In the genomic region with DNA sequence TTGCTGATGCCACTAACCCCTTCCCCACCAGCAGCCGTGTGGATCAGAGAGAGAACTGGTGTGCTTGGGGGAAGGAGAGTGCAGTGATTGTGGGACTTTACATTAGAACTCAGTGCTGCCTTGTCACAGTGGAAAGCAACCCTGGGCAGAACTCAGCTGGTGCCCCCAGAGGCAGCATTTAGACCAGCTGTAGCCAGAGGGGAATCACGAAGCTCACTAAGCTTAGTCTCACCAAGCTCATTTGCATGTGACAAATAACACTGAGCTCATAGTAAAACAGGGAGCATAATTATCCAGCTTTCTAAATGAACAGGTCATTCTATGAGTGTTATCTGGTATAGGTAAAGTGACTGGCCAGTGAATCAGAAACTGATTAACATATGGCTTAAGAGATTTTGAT, we compare ENCODE assay signal across 10 cellular contexts. TPM values are rescaled to one million over a fixed set of nuclear protein-coding genes. Genes with fewer than 3 reads are reported as not detected.
DNase-seq lines count a peak whose midpoint lies in the region; ATAC-seq and TF ChIP-seq lines count a peak whose summit lies in the region.
"Had no signal": no experiment of that assay in that cellular context is flagged by ENCODE, and none has a peak within 500 bp of the region (broad histone marks: within the 10 kb centered on the region; RNA-seq: fewer than 3 reads in every experiment).

No MANE protein-coding gene starts in this region.

- TF ChIP-seq EP300 in gastroesophageal sphincter (IDR thresholded peaks at IDR 0.05): no peak

- no peak overlapping the region for H3K4me3 Mint-ChIP-seq in activated T-cell treated with anti-CD3 and anti-CD28 coated beads, Interleukin-2, amount 50 U/mL, for 4 hours
- peak overlapping the region in 1 of 2 donors; percentile 16 for H3K4me3 Mint-ChIP-seq in stimulated activated naive B cell treated with anti-CD40 and anti-IgM and Interleukin-4, amounts not matched to agents 10 μg/mL and 1 μg/mL and 100 μg/mL, for 72 hours
- no peak overlapping the region for H3K4me3 Mint-ChIP-seq in type B pancreatic cell

- WGBS in gastroesophageal sphincter (ENCODE audit: low coverage in 1 of 2), 2 donors: 28 to 38% methylated on average over 2 of the region's 2 CpGs

- no peaks in the 10 kb centered on the region for H3K4me1 ChIP-seq in gastroesophageal sphincter
- H3K4me1 ChIP-seq: ascending aorta had no signal

- H3K36me3 Mint-ChIP-seq in activated T-cell treated with anti-CD3 and anti-CD28 coated beads, Interleukin-2, amount 50 U/mL, for 4 hours (ENCODE audit: insufficient read depth): no peaks in the 10 kb centered on the region
- peaks cover 4 to 10% of the 10 kb centered on the region in 2 donors for H3K36me3 Mint-ChIP-seq in stimulated activated naive B cell treated with anti-CD40 and anti-IgM and Interleukin-4, amounts not matched to agents 10 μg/mL and 1 μg/mL and 100 μg/mL, for 72 hours
- no peaks in the 10 kb centered on the region for H3K36me3 Mint-ChIP-seq in type B pancreatic cell

- H3K9me3 ChIP-seq in gastroesophageal sphincter: peaks cover 0 to 7% (median 0%) of the 10 kb centered on the region in 3 donors
- H3K9me3 ChIP-seq: ascending aorta had no signal

- TF ChIP-seq CTCF in gastroesophageal sphincter (IDR thresholded peaks at IDR 0.05) (no peak), type B pancreatic cell (conservative IDR thresholded peaks at IDR 0.05) (no peak)

- H3K27me3 Mint-ChIP-seq in activated T-cell treated with anti-CD3 and anti-CD28 coated beads, Interleukin-2, amount 50 U/mL, for 4 hours (ENCODE audit: low read depth): no peaks in the 10 kb centered on the region
- no peaks in the 10 kb centered on the region for H3K27me3 Mint-ChIP-seq in stimulated activated naive B cell treated with anti-CD40 and anti-IgM and Interleukin-4, amounts not matched to agents 10 μg/mL and 1 μg/mL and 100 μg/mL, for 72 hours
- peaks cover 25% of the 10 kb centered on the region for H3K27me3 Mint-ChIP-seq in type B pancreatic cell

- peaks cover 8% of the 10 kb centered on the region for H3K4me1 Mint-ChIP-seq in activated T-cell treated with anti-CD3 and anti-CD28 coated beads, Interleukin-2, amount 50 U/mL, for 4 hours (ENCODE audit: low read depth)
- H3K4me1 Mint-ChIP-seq in stimulated activated naive B cell treated with anti-CD40 and anti-IgM and Interleukin-4, amounts not matched to agents 10 μg/mL and 1 μg/mL and 100 μg/mL, for 72 hours: peaks cover 14 to 19% of the 10 kb centered on the region in 2 donors
- H3K4me1 Mint-ChIP-seq in type B pancreatic cell (ENCODE audit: unreplicated experiment): no peaks in the 10 kb centered on the region

- peak; percentile 95 to 97 for ATAC-seq in activated T-cell treated with anti-CD3 and anti-CD28 coated beads, Interleukin-2, amount 50 U/mL, for 4 hours
- ATAC-seq in HG02571 (IDR thresholded peaks at IDR 0.05; ENCODE audit: unreplicated experiment) (peak; percentile 98), gastroesophageal sphincter (no peak)
- ATAC-seq in stimulated activated naive B cell treated with anti-CD40 and anti-IgM and Interleukin-4, amounts not matched to agents 10 μg/mL and 1 μg/mL and 100 μg/mL, for 72 hours (replicated peaks): peak; percentile 100

- H3K9me3 Mint-ChIP-seq in activated T-cell treated with anti-CD3 and anti-CD28 coated beads, Interleukin-2, amount 50 U/mL, for 4 hours: peaks cover 2% of the 10 kb centered on the region
- H3K9me3 Mint-ChIP-seq in stimulated activated naive B cell treated with anti-CD40 and anti-IgM and Interleukin-4, amounts not matched to agents 10 μg/mL and 1 μg/mL and 100 μg/mL, for 72 hours: peaks cover 2 to 4% of the 10 kb centered on the region in 2 donors
- H3K9me3 Mint-ChIP-seq in type B pancreatic cell: no peaks in the 10 kb centered on the region

- H3K27me3 ChIP-seq in gastroesophageal sphincter: peaks cover 13% of the 10 kb centered on the region
- H3K27me3 ChIP-seq: ascending aorta had no signal

- TF ChIP-seq POLR2A in gastroesophageal sphincter (IDR thresholded peaks at IDR 0.05): no peak

- H3K27ac ChIP-seq in gastroesophageal sphincter: no peak overlapping the region
- H3K27ac ChIP-seq: ascending aorta, SK-N-MC had no signal

- H3K27ac Mint-ChIP-seq in stimulated activated naive B cell treated with anti-CD40 and anti-IgM and Interleukin-4, amounts not matched to agents 10 μg/mL and 1 μg/mL and 100 μg/mL, for 72 hours: peak overlapping the region; percentile 74
- H3K27ac Mint-ChIP-seq in type B pancreatic cell: no peak overlapping the region

- no peaks in the 10 kb centered on the region for H3K36me3 ChIP-seq in gastroesophageal sphincter
- H3K36me3 ChIP-seq: ascending aorta had no signal

- DNase-seq in activated T-cell treated with anti-CD3 and anti-CD28 coated beads, Interleukin-2, amount 50 U/mL, for 4 hours: no peak
- DNase-seq in activated T-cell treated with anti-CD3 and anti-CD28 coated beads, Interleukin-2, amount 50 U/mL, for 1 hour: no peak
- DNase-seq in NCI-H69 (lab: John Stamatoyannopoulos, UW) (peak; percentile 26), D341Med (ENCODE audit: low spot score) (no peak), type B pancreatic cell (ENCODE audit: extremely low spot score, unreplicated experiment) (no peak)
- DNase-seq in stimulated activated naive B cell treated with anti-CD40 and anti-IgM and Interleukin-4, amounts not matched to agents 10 μg/mL and 1 μg/mL and 100 μg/mL, for 72 hours: no peak

- no peak overlapping the region for H3K4me3 ChIP-seq in gastroesophageal sphincter
- H3K4me3 ChIP-seq: ascending aorta, SK-N-MC had no signal

RNA-seq across cellular contexts. Expression of a gene that starts 9.8 kb away (rescaled TPM):
- total RNA-seq in activated T-cell treated with anti-CD3 and anti-CD28 coated beads, Interleukin-2, amount 50 U/mL, for 4 hours: 100 to 1,000 TPM; 128 to 153 (median 142) TPM
- total RNA-seq in gastroesophageal sphincter: 10 to 100 TPM; 19.9 to 43.2 (median 26.6) TPM
- total RNA-seq in type B pancreatic cell (ENCODE audit: low replicate concordance): 16.8 and 20.9 TPM in 2 replicates

RNA-seq across cellular contexts. Expression of a gene that starts 46.6 kb away (rescaled TPM):
- 1 to 10 TPM in 2 of 3 donors, under 1 TPM in 1; 0.96 to 2.5 (median 1.2) TPM for total RNA-seq in activated T-cell treated with anti-CD3 and anti-CD28 coated beads, Interleukin-2, amount 50 U/mL, for 4 hours
- 10 to 100 TPM in 1 of 4 donors, 1 to 10 TPM in 3; 1.6 to 12.0 (median 4.9) TPM for total RNA-seq in gastroesophageal sphincter
- total RNA-seq in type B pancreatic cell (ENCODE audit: low replicate concordance): 7.7 and 19.8 TPM in 2 replicates
